ENCODE assay signal across 25 cellular contexts in genomic region chr3:184395320-184395660, GRCh38. TPM values are rescaled to one million over a fixed set of nuclear protein-coding genes. Genes with fewer than 3 reads are reported as not detected.
"Had no signal": no experiment of that assay in that cellular context is flagged by ENCODE, and none has a peak within 500 bp of the region (broad histone marks: within the 10 kb centered on the region; RNA-seq: fewer than 3 reads in every experiment).

No MANE protein-coding gene starts in this region.

- H3K36me3 ChIP-seq: ascending aorta, breast epithelium, gastrocnemius medialis, heart left ventricle, left ventricle myocardium inferior, neutrophil, vagina had no signal

- H3K27ac ChIP-seq: ascending aorta, breast epithelium, gastrocnemius medialis, heart left ventricle, left ventricle myocardium inferior, neutrophil, vagina had no signal

- H3K4me1 ChIP-seq: ascending aorta, breast epithelium, gastrocnemius medialis, left ventricle myocardium inferior had no signal

- H3K27me3 ChIP-seq: ascending aorta, breast epithelium, gastrocnemius medialis, vagina had no signal

- H3K4me3 ChIP-seq: ascending aorta, breast epithelium, gastrocnemius medialis, heart left ventricle, left ventricle myocardium inferior, mucosa of descending colon, vagina had no signal

- H3K4me3 Mint-ChIP-seq: activated CD4-positive, alpha-beta T cell treated with anti-CD3 and anti-CD28 coated beads, Interleukin-2, amount 10 ng/mL, durations not matched to agents 24 days and 14 days; activated CD8-positive, alpha-beta T cell treated with anti-CD3 and anti-CD28 coated beads for 36 hours; activated T-helper 17 cell treated with anti-CD3 and anti-CD28 coated beads, Interleukin-2, amount 50 U/mL, for 72 hours; dendritic cell treated with granulocyte-macrophage colony-stimulating factor and Interleukin-4, amounts not matched to agents 40 ng/mL and 50 ng/mL, for 4 days; memory B cell; naive thymus-derived CD4-positive, alpha-beta T cell; T-helper 1 cell treated with Interleukin-12 subunit alpha and Interleukin-12 subunit beta and Interleukin-4 antibody, amounts not matched to agents 30 μg/mL and 1 μg/mL, for 36 hours had no signal

- H3K9me3 Mint-ChIP-seq: activated CD4-positive, alpha-beta T cell treated with anti-CD3 and anti-CD28 coated beads, Interleukin-2, amount 10 ng/mL, durations not matched to agents 24 days and 14 days; activated CD8-positive, alpha-beta T cell treated with anti-CD3 and anti-CD28 coated beads for 36 hours; activated T-helper 17 cell treated with anti-CD3 and anti-CD28 coated beads, Interleukin-2, amount 50 U/mL, for 72 hours; dendritic cell treated with granulocyte-macrophage colony-stimulating factor and Interleukin-4, amounts not matched to agents 40 ng/mL and 50 ng/mL, for 4 days; memory B cell; T-helper 1 cell treated with Interleukin-12 subunit alpha and Interleukin-12 subunit beta and Interleukin-4 antibody, amounts not matched to agents 30 μg/mL and 1 μg/mL, for 36 hours had no signal

- H3K36me3 Mint-ChIP-seq: memory B cell; naive thymus-derived CD4-positive, alpha-beta T cell had no signal

- H3K27ac Mint-ChIP-seq: activated CD4-positive, alpha-beta T cell treated with anti-CD3 and anti-CD28 coated beads, Interleukin-2, amount 10 ng/mL, durations not matched to agents 24 days and 14 days; activated CD8-positive, alpha-beta T cell treated with anti-CD3 and anti-CD28 coated beads for 36 hours; activated T-helper 17 cell treated with anti-CD3 and anti-CD28 coated beads, Interleukin-2, amount 50 U/mL, for 72 hours; dendritic cell treated with granulocyte-macrophage colony-stimulating factor and Interleukin-4, amounts not matched to agents 40 ng/mL and 50 ng/mL, for 4 days; memory B cell; naive thymus-derived CD4-positive, alpha-beta T cell; T-helper 1 cell treated with Interleukin-12 subunit alpha and Interleukin-12 subunit beta and Interleukin-4 antibody, amounts not matched to agents 30 μg/mL and 1 μg/mL, for 36 hours had no signal

- ATAC-seq: activated CD8-positive, alpha-beta T cell treated with anti-CD3 and anti-CD28 coated beads for 36 hours; activated T-helper 17 cell treated with anti-CD3 and anti-CD28 coated beads, Interleukin-2, amount 50 U/mL, for 72 hours; esophagus mucosa; heart left ventricle; mucosa of descending colon; naive thymus-derived CD4-positive, alpha-beta T cell; stimulated activated naive CD8-positive, alpha-beta T cell treated with anti-CD3 and anti-CD28 coated beads, Interleukin-15, Interleukin-2, amounts not matched to agents 100 U/mL and 50 U/mL, for 24 hours had no signal

- DNase-seq: activated CD4-positive, alpha-beta T cell treated with anti-CD3 and anti-CD28 coated beads, Interleukin-2, amount 10 ng/mL, durations not matched to agents 24 days and 14 days; activated CD8-positive, alpha-beta T cell treated with anti-CD3 and anti-CD28 coated beads for 36 hours; activated naive CD4-positive, alpha-beta T cell treated with anti-CD3 and anti-CD28 coated beads, Interleukin-2, amount 50 U/mL, for 16 hours; activated T-cell treated with anti-CD3 and anti-CD28 coated beads, Interleukin-2, amount 50 U/mL, for 1 hour; effector CD8-positive, alpha-beta T cell; gastrocnemius medialis; heart left ventricle; kidney glomerular epithelial cell; left ventricle myocardium inferior; naive thymus-derived CD4-positive, alpha-beta T cell; retina; stimulated activated CD4-positive, alpha-beta T cell treated with anti-CD3 and anti-CD28 coated beads, Interleukin-12 subunit alpha, Interleukin-12 subunit beta, amount 100 ng/mL, for 4 hours; stimulated activated CD4-positive, alpha-beta T cell treated with anti-CD3 and anti-CD28 coated beads, Interleukin-2, amount 100 ng/mL, for 24 hours; stimulated activated naive CD8-positive, alpha-beta T cell treated with anti-CD3 and anti-CD28 coated beads, Interleukin-15, Interleukin-2, amounts not matched to agents 100 U/mL and 50 U/mL, for 24 hours; trophoblast cell had no signal

- H3K4me1 Mint-ChIP-seq: activated CD4-positive, alpha-beta T cell treated with anti-CD3 and anti-CD28 coated beads, Interleukin-2, amount 10 ng/mL, durations not matched to agents 24 days and 14 days; activated T-helper 17 cell treated with anti-CD3 and anti-CD28 coated beads, Interleukin-2, amount 50 U/mL, for 72 hours; memory B cell; naive thymus-derived CD4-positive, alpha-beta T cell had no signal

- H3K9me3 ChIP-seq: ascending aorta, breast epithelium, gastrocnemius medialis, heart left ventricle, left ventricle myocardium inferior, mucosa of descending colon, neutrophil, vagina had no signal

RNA-seq across cellular contexts. Expression of gene CHRD, which starts 15.4 kb away (rescaled TPM):
- total RNA-seq: activated CD4-positive, alpha-beta T cell treated with anti-CD3 and anti-CD28 coated beads, Interleukin-2, amount 10 ng/mL, durations not matched to agents 24 days and 14 days; activated CD8-positive, alpha-beta T cell treated with anti-CD3 and anti-CD28 coated beads for 36 hours; naive thymus-derived CD4-positive, alpha-beta T cell had no signal

RNA-seq across cellular contexts. Expression of gene THPO, which starts 17.3 kb away (rescaled TPM):
- total RNA-seq: activated CD4-positive, alpha-beta T cell treated with anti-CD3 and anti-CD28 coated beads, Interleukin-2, amount 10 ng/mL, durations not matched to agents 24 days and 14 days; activated CD8-positive, alpha-beta T cell treated with anti-CD3 and anti-CD28 coated beads for 36 hours; activated T-helper 17 cell treated with anti-CD3 and anti-CD28 coated beads, Interleukin-2, amount 50 U/mL, for 72 hours; ascending aorta; esophagus mucosa; naive thymus-derived CD4-positive, alpha-beta T cell had no signal
